Comparison of ENCODE assay signal across 1 cellular context in genomic region chr9:112180387-112180881, GRCh38.
TF ChIP-seq lines count a peak whose summit lies in the region.

No MANE protein-coding gene starts in this region.

TF ChIP-seq in K562, 482 proteins besides CTCF, POLR2A, EP300 and RAD21 (continued from another document and continues in another):
- peak; percentile 75 for TF ChIP-seq ZEB2 (IDR thresholded peaks at IDR 0.05)
- TF ChIP-seq CREBBP (IDR thresholded peaks at IDR 0.05; ENCODE audit: low read depth, low read length): no peak
- TF ChIP-seq MAFG (tag; conservative IDR thresholded peaks at IDR 0.05): 0 out of 2 replicates have a peak, but pooled peaks have one; percentile 8
- peak; percentile 76 for TF ChIP-seq SMARCA4 (IDR thresholded peaks at IDR 0.05)
- peak; percentile 60; the same call in 1 of the 2 replicates for TF ChIP-seq ZNF668 (CRISPR knock-in tag; IDR thresholded peaks at IDR 0.05)
- peak; percentile 38; the same call in 1 of the 2 replicates for TF ChIP-seq KLF13 (tag; IDR thresholded peaks at IDR 0.05; ENCODE audit: borderline replicate concordance, low read depth)
- 0 out of 2 replicates have a peak, but pooled peaks have one; percentile 27 for TF ChIP-seq TOE1 (IDR thresholded peaks at IDR 0.05; ENCODE audit: borderline replicate concordance)
- no peak for TF ChIP-seq TOE1 (CRISPR knock-in tag; IDR thresholded peaks at IDR 0.05; ENCODE audit: borderline replicate concordance, low read depth)
- TF ChIP-seq TEAD1 (CRISPR knock-in tag; IDR thresholded peaks at IDR 0.05): peak in 1 of 2 experiments; percentile 58; a peak in 1 of 4 replicates
- peak; percentile 74 for TF ChIP-seq GTF2E2 (tag; IDR thresholded peaks at IDR 0.05)
- no peak for TF ChIP-seq PHB2 (IDR thresholded peaks at IDR 0.05; ENCODE audit: low read depth)
- no peak for TF ChIP-seq ZC3H11A (IDR thresholded peaks at IDR 0.05; ENCODE audit: low read depth, low read length)
- TF ChIP-seq CEBPG (CRISPR knock-in tag; IDR thresholded peaks at IDR 0.05): no peak
- no peak for TF ChIP-seq CEBPG (tag; conservative IDR thresholded peaks at IDR 0.05 in 1 of 2, IDR thresholded peaks at IDR 0.05 in 1 of 2)
- TF ChIP-seq ZNF12 (CRISPR knock-in tag; IDR thresholded peaks at IDR 0.05): no peak
- peak; percentile 86 for TF ChIP-seq TCF7 (IDR thresholded peaks at IDR 0.05; ENCODE audit: borderline replicate concordance)
- peak; percentile 21 to 38; a peak in 1 of 4 replicates for TF ChIP-seq MAZ (CRISPR knock-in tag; conservative IDR thresholded peaks at IDR 0.05 in 1 of 2, IDR thresholded peaks at IDR 0.05 in 1 of 2)
- TF ChIP-seq MTA1 (IDR thresholded peaks at IDR 0.05; ENCODE audit: borderline replicate concordance): peak; percentile 48; the same call in 1 of the 2 replicates
- TF ChIP-seq CBX2 (IDR thresholded peaks at IDR 0.05; ENCODE audit: insufficient read depth, low read length, poor library complexity, severe bottlenecking): no peak
- no peak for TF ChIP-seq ILK (tag; IDR thresholded peaks at IDR 0.05; ENCODE audit: borderline replicate concordance, low read depth)
- peak; percentile 54; the same call in 1 of the 2 replicates for TF ChIP-seq SMARCC2 (IDR thresholded peaks at IDR 0.05; ENCODE audit: low read depth)
- peak; percentile 59 for TF ChIP-seq NBN (IDR thresholded peaks at IDR 0.05; ENCODE audit: low read depth)
- no peak for TF ChIP-seq RREB1 (CRISPR knock-in tag; IDR thresholded peaks at IDR 0.05)
- TF ChIP-seq NCOA1 (IDR thresholded peaks at IDR 0.05; ENCODE audit: low read depth): 0 out of 2 replicates have a peak, but pooled peaks have one; percentile 43
- TF ChIP-seq MEIS2 (IDR thresholded peaks at IDR 0.05; ENCODE audit: partially characterized antibody): peak; percentile 53
- TF ChIP-seq NFRKB (IDR thresholded peaks at IDR 0.05; ENCODE audit: low read depth): peak; percentile 51
- TF ChIP-seq ZNF766 (CRISPR knock-in tag; conservative IDR thresholded peaks at IDR 0.05): peak; percentile 42; the same call in 1 of the 2 replicates
- TF ChIP-seq HMBOX1 (IDR thresholded peaks at IDR 0.05): peak; percentile 39; the same call in 1 of the 2 replicates
- no peak for TF ChIP-seq PRDM10 (IDR thresholded peaks at IDR 0.05; ENCODE audit: partially characterized antibody)
- TF ChIP-seq NRF1 (conservative IDR thresholded peaks at IDR 0.05 in 1 of 2, IDR thresholded peaks at IDR 0.05 in 1 of 2): no peak
- TF ChIP-seq NR2C2 (CRISPR knock-in tag; IDR thresholded peaks at IDR 0.05): no peak
- peak; percentile 81 for TF ChIP-seq NR2C2 (tag; IDR thresholded peaks at IDR 0.05)
- peak; percentile 25 for TF ChIP-seq CHD4 (IDR thresholded peaks at IDR 0.05; ENCODE audit: insufficient read depth, insufficient replicate concordance, low read depth, low read length, poor library complexity, severe bottlenecking)
- TF ChIP-seq CUX1 (CRISPR knock-in tag; IDR thresholded peaks at IDR 0.05): peak; percentile 81; the same call in 1 of the 2 replicates
- peak; percentile 57; the same call in 1 of the 2 replicates for TF ChIP-seq FOXM1 (IDR thresholded peaks at IDR 0.05; ENCODE audit: low read depth)
- no peak for TF ChIP-seq FOXM1 (CRISPR knock-in tag; IDR thresholded peaks at IDR 0.05; ENCODE audit: low read depth)
- TF ChIP-seq SREBF2 (CRISPR knock-in tag; IDR thresholded peaks at IDR 0.05): no peak
- peak; percentile 78; the same call in 1 of the 2 replicates for TF ChIP-seq DPF2 (IDR thresholded peaks at IDR 0.05)
- peak; percentile 75 for TF ChIP-seq SOX6 (IDR thresholded peaks at IDR 0.05)
- no peak for TF ChIP-seq PBX2 (CRISPR knock-in tag; IDR thresholded peaks at IDR 0.05; ENCODE audit: low read depth)
- peak; percentile 33; the same call in 1 of the 2 replicates for TF ChIP-seq PBX2 (tag; conservative IDR thresholded peaks at IDR 0.05; ENCODE audit: low read depth)
- no peak for TF ChIP-seq HMG20A (CRISPR knock-in tag; conservative IDR thresholded peaks at IDR 0.05)
- no peak for TF ChIP-seq SETDB1 (IDR thresholded peaks at IDR 0.05; ENCODE audit: low read length)
- TF ChIP-seq CBX5 (IDR thresholded peaks at IDR 0.05; ENCODE audit: borderline replicate concordance, low read depth): no peak
- TF ChIP-seq KDM2B (CRISPR knock-in tag; IDR thresholded peaks at IDR 0.05): no peak
- no peak for TF ChIP-seq NR2C1 (IDR thresholded peaks at IDR 0.05)
- TF ChIP-seq NR2C1 (tag; IDR thresholded peaks at IDR 0.05): 0 out of 2 replicates have a peak, but pooled peaks have one; percentile 49
- 0 out of 2 replicates have a peak, but pooled peaks have one; percentile 6 for TF ChIP-seq ETV1 (tag; conservative IDR thresholded peaks at IDR 0.05; ENCODE audit: low read depth)
- no peak for TF ChIP-seq NFYB (IDR thresholded peaks at IDR 0.05; ENCODE audit: extremely low read depth, insufficient read length)
- TF ChIP-seq GABPA (tag; conservative IDR thresholded peaks at IDR 0.05; ENCODE audit: low read depth): no peak
- TF ChIP-seq TBL1XR1 (IDR thresholded peaks at IDR 0.05; ENCODE audit: low read length in 2 of 2): 0 out of 4 replicates have a peak, but pooled peaks of 1 of the 2 experiments have one; percentile 22
